Comparison of ENCODE assay signal across 1 cellular context in the genomic region with DNA sequence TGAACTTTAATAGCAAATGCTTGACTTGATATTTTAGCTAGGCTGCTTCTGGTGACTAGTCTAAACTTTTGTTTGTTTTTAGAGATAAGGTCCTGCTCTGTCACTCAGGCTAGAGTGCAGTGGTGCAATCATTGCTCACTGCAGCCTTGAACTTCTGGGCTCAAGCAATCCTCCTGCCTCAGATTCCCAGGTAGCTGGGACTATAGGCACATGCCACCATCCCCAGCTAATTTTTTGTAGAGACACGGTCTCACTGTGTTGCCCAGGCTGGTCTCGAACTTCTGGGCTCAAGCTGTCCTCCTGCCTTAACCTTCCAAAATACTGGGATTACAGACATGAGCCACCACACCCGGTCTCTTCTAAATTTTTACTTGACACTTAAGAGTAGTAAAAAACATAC.
A peak's percentile ranks its signal among the peaks of the same experiment; 100 is the strongest.
TF ChIP-seq lines count a peak whose summit lies in the region.

No MANE protein-coding gene starts in this region.

TF ChIP-seq in HepG2, 621 proteins besides CTCF, POLR2A, EP300 and RAD21 (continued from another document and continues in another):
- TF ChIP-seq, protein P1, sequence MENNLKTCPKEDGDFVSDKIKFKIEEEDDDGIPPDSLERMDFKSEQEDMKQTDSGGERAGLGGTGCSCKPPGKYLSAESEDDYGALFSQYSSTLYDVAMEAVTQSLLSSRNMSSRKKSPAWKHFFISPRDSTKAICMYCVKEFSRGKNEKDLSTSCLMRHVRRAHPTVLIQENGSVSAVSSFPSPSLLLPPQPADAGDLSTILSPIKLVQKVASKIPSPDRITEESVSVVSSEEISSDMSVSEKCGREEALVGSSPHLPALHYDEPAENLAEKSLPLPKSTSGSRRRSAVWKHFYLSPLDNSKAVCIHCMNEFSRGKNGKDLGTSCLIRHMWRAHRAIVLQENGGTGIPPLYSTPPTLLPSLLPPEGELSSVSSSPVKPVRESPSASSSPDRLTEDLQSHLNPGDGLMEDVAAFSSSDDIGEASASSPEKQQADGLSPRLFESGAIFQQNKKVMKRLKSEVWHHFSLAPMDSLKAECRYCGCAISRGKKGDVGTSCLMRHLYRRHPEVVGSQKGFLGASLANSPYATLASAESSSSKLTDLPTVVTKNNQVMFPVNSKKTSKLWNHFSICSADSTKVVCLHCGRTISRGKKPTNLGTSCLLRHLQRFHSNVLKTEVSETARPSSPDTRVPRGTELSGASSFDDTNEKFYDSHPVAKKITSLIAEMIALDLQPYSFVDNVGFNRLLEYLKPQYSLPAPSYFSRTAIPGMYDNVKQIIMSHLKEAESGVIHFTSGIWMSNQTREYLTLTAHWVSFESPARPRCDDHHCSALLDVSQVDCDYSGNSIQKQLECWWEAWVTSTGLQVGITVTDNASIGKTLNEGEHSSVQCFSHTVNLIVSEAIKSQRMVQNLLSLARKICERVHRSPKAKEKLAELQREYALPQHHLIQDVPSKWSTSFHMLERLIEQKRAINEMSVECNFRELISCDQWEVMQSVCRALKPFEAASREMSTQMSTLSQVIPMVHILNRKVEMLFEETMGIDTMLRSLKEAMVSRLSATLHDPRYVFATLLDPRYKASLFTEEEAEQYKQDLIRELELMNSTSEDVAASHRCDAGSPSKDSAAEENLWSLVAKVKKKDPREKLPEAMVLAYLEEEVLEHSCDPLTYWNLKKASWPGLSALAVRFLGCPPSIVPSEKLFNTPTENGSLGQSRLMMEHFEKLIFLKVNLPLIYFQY (CRISPR knock-in tag; IDR thresholded peaks at IDR 0.05; ENCODE audit: borderline replicate concordance) = no peak
- TF ChIP-seq ZFP36L2 (CRISPR knock-in tag; IDR thresholded peaks at IDR 0.05) = no peak
- no peak for TF ChIP-seq ZNF382 (CRISPR knock-in tag; IDR thresholded peaks at IDR 0.05; ENCODE audit: borderline replicate concordance)
- TF ChIP-seq ZMAT5 (CRISPR knock-in tag; IDR thresholded peaks at IDR 0.05; ENCODE audit: borderline replicate concordance, low read depth) = no peak
- TF ChIP-seq CAMTA2 (CRISPR knock-in tag; IDR thresholded peaks at IDR 0.05; ENCODE audit: borderline replicate concordance) = no peak
- TF ChIP-seq ZNF326 (CRISPR knock-in tag; IDR thresholded peaks at IDR 0.05; ENCODE audit: borderline replicate concordance) = no peak
- no peak for TF ChIP-seq ZNF33A (CRISPR knock-in tag; IDR thresholded peaks at IDR 0.05; ENCODE audit: borderline replicate concordance)
- peak; percentile 87 for TF ChIP-seq ZMYM4 (CRISPR knock-in tag; IDR thresholded peaks at IDR 0.05)
- TF ChIP-seq ZHX1 (CRISPR knock-in tag; IDR thresholded peaks at IDR 0.05; ENCODE audit: low read depth) = no peak
- peak; percentile 52 for TF ChIP-seq THAP11 (CRISPR knock-in tag; IDR thresholded peaks at IDR 0.05)
- TF ChIP-seq ZBTB42 (CRISPR knock-in tag; IDR thresholded peaks at IDR 0.05) = no peak
- no peak for TF ChIP-seq ZNF749 (CRISPR knock-in tag; IDR thresholded peaks at IDR 0.05; ENCODE audit: borderline replicate concordance)
- no peak for TF ChIP-seq ZNF207 (IDR thresholded peaks at IDR 0.05; ENCODE audit: borderline replicate concordance)
- no peak for TF ChIP-seq ZNF101 (CRISPR knock-in tag; IDR thresholded peaks at IDR 0.05; ENCODE audit: borderline replicate concordance, low read depth)
- TF ChIP-seq, protein P2, sequence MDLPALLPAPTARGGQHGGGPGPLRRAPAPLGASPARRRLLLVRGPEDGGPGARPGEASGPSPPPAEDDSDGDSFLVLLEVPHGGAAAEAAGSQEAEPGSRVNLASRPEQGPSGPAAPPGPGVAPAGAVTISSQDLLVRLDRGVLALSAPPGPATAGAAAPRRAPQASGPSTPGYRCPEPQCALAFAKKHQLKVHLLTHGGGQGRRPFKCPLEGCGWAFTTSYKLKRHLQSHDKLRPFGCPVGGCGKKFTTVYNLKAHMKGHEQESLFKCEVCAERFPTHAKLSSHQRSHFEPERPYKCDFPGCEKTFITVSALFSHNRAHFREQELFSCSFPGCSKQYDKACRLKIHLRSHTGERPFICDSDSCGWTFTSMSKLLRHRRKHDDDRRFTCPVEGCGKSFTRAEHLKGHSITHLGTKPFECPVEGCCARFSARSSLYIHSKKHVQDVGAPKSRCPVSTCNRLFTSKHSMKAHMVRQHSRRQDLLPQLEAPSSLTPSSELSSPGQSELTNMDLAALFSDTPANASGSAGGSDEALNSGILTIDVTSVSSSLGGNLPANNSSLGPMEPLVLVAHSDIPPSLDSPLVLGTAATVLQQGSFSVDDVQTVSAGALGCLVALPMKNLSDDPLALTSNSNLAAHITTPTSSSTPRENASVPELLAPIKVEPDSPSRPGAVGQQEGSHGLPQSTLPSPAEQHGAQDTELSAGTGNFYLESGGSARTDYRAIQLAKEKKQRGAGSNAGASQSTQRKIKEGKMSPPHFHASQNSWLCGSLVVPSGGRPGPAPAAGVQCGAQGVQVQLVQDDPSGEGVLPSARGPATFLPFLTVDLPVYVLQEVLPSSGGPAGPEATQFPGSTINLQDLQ (CRISPR knock-in tag; IDR thresholded peaks at IDR 0.05) = no peak
- TF ChIP-seq, protein P3, sequence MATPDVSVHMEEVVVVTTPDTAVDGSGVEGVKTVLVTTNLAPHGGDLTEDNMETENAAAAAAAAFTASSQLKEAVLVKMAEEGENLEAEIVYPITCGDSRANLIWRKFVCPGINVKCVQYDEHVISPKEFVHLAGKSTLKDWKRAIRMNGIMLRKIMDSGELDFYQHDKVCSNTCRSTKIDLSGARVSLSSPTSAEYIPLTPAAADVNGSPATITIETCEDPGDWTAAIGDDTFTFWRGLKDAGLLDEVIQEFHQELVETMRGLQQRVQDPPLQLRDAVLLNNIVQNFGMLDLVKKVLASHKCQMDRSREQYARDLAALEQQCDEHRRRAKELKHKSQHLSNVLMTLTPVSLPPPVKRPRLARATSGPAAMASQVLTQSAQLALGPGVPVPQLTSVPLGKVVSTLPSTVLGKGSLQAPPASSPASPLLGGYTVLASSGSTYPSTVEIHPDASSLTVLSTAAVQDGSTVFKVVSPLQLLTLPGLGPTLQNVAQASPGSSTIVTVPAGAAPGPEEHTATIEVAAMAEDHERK (CRISPR knock-in tag; IDR thresholded peaks at IDR 0.05; ENCODE audit: low read depth) = no peak
- no peak for TF ChIP-seq GABPA (IDR thresholded peaks at IDR 0.05; ENCODE audit: low read depth, low read length)
- 0 out of 2 replicates have a peak, but pooled peaks have one; percentile 20 for TF ChIP-seq GABPA (CRISPR knock-in tag; IDR thresholded peaks at IDR 0.05; ENCODE audit: low read depth)
- no peak for TF ChIP-seq EED (CRISPR knock-in tag; IDR thresholded peaks at IDR 0.05)
- TF ChIP-seq, protein P4, sequence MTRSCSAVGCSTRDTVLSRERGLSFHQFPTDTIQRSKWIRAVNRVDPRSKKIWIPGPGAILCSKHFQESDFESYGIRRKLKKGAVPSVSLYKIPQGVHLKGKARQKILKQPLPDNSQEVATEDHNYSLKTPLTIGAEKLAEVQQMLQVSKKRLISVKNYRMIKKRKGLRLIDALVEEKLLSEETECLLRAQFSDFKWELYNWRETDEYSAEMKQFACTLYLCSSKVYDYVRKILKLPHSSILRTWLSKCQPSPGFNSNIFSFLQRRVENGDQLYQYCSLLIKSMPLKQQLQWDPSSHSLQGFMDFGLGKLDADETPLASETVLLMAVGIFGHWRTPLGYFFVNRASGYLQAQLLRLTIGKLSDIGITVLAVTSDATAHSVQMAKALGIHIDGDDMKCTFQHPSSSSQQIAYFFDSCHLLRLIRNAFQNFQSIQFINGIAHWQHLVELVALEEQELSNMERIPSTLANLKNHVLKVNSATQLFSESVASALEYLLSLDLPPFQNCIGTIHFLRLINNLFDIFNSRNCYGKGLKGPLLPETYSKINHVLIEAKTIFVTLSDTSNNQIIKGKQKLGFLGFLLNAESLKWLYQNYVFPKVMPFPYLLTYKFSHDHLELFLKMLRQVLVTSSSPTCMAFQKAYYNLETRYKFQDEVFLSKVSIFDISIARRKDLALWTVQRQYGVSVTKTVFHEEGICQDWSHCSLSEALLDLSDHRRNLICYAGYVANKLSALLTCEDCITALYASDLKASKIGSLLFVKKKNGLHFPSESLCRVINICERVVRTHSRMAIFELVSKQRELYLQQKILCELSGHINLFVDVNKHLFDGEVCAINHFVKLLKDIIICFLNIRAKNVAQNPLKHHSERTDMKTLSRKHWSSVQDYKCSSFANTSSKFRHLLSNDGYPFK (CRISPR knock-in tag; IDR thresholded peaks at IDR 0.05; ENCODE audit: borderline replicate concordance) = no peak
- TF ChIP-seq TARDBP (CRISPR knock-in tag; IDR thresholded peaks at IDR 0.05) = peak; percentile 71
- TF ChIP-seq NKX3-1 (CRISPR knock-in tag; IDR thresholded peaks at IDR 0.05) = 0 out of 2 replicates have a peak, but pooled peaks have one; percentile 32
- TF ChIP-seq SMAD3 (CRISPR knock-in tag; IDR thresholded peaks at IDR 0.05) = peak; percentile 84
- TF ChIP-seq ARID3A (IDR thresholded peaks at IDR 0.05; ENCODE audit: low read depth, low read length) = peak; percentile 7; the same call in 1 of the 2 replicates
- peak; percentile 49; the same call in 1 of the 2 replicates for TF ChIP-seq NCOR1 (IDR thresholded peaks at IDR 0.05; ENCODE audit: borderline replicate concordance, low read length)
- TF ChIP-seq TFE3 (CRISPR knock-in tag; IDR thresholded peaks at IDR 0.05) = peak; percentile 37; the same call in 1 of the 2 replicates
- TF ChIP-seq MAFF (IDR thresholded peaks at IDR 0.05; ENCODE audit: low read depth, low read length) = 0 out of 2 replicates have a peak, but pooled peaks have one; percentile 3
- TF ChIP-seq, protein P5, sequence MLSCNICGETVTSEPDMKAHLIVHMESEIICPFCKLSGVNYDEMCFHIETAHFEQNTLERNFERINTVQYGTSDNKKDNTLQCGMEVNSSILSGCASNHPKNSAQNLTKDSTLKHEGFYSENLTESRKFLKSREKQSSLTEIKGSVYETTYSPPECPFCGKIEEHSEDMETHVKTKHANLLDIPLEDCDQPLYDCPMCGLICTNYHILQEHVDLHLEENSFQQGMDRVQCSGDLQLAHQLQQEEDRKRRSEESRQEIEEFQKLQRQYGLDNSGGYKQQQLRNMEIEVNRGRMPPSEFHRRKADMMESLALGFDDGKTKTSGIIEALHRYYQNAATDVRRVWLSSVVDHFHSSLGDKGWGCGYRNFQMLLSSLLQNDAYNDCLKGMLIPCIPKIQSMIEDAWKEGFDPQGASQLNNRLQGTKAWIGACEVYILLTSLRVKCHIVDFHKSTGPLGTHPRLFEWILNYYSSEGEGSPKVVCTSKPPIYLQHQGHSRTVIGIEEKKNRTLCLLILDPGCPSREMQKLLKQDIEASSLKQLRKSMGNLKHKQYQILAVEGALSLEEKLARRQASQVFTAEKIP (CRISPR knock-in tag; IDR thresholded peaks at IDR 0.05; ENCODE audit: borderline replicate concordance) = no peak
- TF ChIP-seq HNRNPK (IDR thresholded peaks at IDR 0.05; ENCODE audit: low read depth, low read length, poor library complexity, severe bottlenecking) = no peak
- 0 out of 2 replicates have a peak, but pooled peaks have one; percentile 43 for TF ChIP-seq PPARG (CRISPR knock-in tag; conservative IDR thresholded peaks at IDR 0.05)
- no peak for TF ChIP-seq ZNF639 (CRISPR knock-in tag; conservative IDR thresholded peaks at IDR 0.05)
- peak; percentile 82 for TF ChIP-seq HDAC2 (CRISPR knock-in tag; IDR thresholded peaks at IDR 0.05)
- no peak for TF ChIP-seq ZNF138 (CRISPR knock-in tag; IDR thresholded peaks at IDR 0.05; ENCODE audit: low read depth)
- TF ChIP-seq NONO (IDR thresholded peaks at IDR 0.05) = no peak
- TF ChIP-seq NONO (CRISPR knock-in tag; conservative IDR thresholded peaks at IDR 0.05) = no peak; the same call in 1 of the 2 replicates
